Comparison of ENCODE assay signal across 6 cellular contexts in the genomic region with DNA sequence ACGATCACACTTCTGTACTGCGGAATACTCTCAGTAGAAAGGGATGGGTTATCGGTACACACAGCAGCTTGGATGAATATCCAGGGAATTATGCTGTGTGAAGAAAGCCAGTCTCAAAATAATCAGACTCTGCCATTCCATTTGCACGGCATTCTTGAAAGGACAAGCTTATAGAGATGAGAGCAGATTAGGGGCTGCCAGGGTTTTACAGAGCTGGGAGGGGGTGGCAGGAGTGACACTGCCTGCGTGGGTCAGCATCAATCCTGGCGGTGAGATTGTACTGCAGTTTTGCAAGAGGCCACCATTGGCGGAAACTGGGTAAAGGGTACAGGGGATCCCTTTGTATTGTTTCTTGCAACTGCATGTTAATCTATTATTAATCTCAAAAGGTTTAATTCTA. TPM values are rescaled to one million over a fixed set of nuclear protein-coding genes. Genes with fewer than 3 reads are reported as not detected.
"Had no signal": no experiment of that assay in that cellular context is flagged by ENCODE, and none has a peak within 500 bp of the region (broad histone marks: within the 10 kb centered on the region; RNA-seq: fewer than 3 reads in every experiment).

No MANE protein-coding gene starts in this region.

- H3K4me3 ChIP-seq: GM23338, HAP-1, K562 had no signal

- DNase-seq: IMR-90 had no signal

- H3K36me3 ChIP-seq: HAP-1 had no signal

- ATAC-seq: GM23338, HCT116, K562 had no signal

RNA-seq across cellular contexts. Expression of a gene that starts 16.6 kb away (rescaled TPM):
- total RNA-seq: HT-29, IMR-90, K562 had no signal
